ENCODE assay signal across 8 cellular contexts in genomic region chr5:142977363-142978051, GRCh38.
A peak's percentile ranks its signal among the peaks of the same experiment; 100 is the strongest.
DNase-seq lines count a peak whose midpoint lies in the region; ATAC-seq and TF ChIP-seq lines count a peak whose summit lies in the region.

No MANE protein-coding gene starts in this region.

- CTCF ChIA-PET in A673 (lab: Charles Lee): no interaction called here

- H3K4me1 ChIP-seq in A673 (ENCODE audit: insufficient read depth, low read length, poor library complexity, severe bottlenecking): peaks cover 38% of the 10 kb centered on the region
- peaks cover 15 to 34% (median 16%) of the 10 kb centered on the region in 4 donors for H3K4me1 ChIP-seq in stomach

- BruUV-seq in A673 (replicated peaks; lab: Mats Ljungman, UMichigan): no TSS peak

- WGBS in stomach, 5 donors: 75 to 86% (median 80%) methylated on average over 8 of the region's 8 CpGs

- no peak for TF ChIP-seq EP300 in stomach (IDR thresholded peaks at IDR 0.05)

- DNase-seq in A673 (ENCODE audit: low spot score) (peak; percentile 58), HS-27A (ENCODE audit: low read depth) (peak; percentile 55), epithelial cell of proximal tubule (ENCODE audit: low read depth) (peak; percentile 78), stomach (no peak), NCI-H2196 (lab: John Stamatoyannopoulos, UW; ENCODE audit: unreplicated experiment) (no peak)
- DNase-seq in activated CD4-positive, alpha-beta T cell treated with anti-CD3 and anti-CD28 coated beads for 48 hours: peak; percentile 41
- DNase-seq in stimulated activated CD8-positive, alpha-beta memory T cell treated with anti-CD3 and anti-CD28 coated beads, Interleukin-4, amount 100 ng/mL, for 48 hours: peak; percentile 50

- H3K4me3 ChIP-seq in A673 (ENCODE audit: low read depth, low read length, poor library complexity, severe bottlenecking): no peak overlapping the region
- no peak overlapping the region for H3K4me3 ChIP-seq in epithelial cell of proximal tubule (ENCODE audit: low read depth, low read length)
- no peak overlapping the region for H3K4me3 ChIP-seq in stomach

- ATAC-seq in GM19351 (IDR thresholded peaks at IDR 0.05; ENCODE audit: unreplicated experiment): peak; percentile 89

- no peak for TF ChIP-seq CTCF in A673 (conservative IDR thresholded peaks at IDR 0.05; ENCODE audit: low read depth, low read length)
- no peak for TF ChIP-seq CTCF in epithelial cell of proximal tubule (conservative IDR thresholded peaks at IDR 0.05; ENCODE audit: low read depth, low read length)
- TF ChIP-seq CTCF in stomach (IDR thresholded peaks at IDR 0.05): no peak

- H3K9me3 ChIP-seq in A673 (ENCODE audit: low read depth, low read length, poor library complexity, severe bottlenecking): no peaks in the 10 kb centered on the region
- H3K9me3 ChIP-seq in stomach: no peaks in the 10 kb centered on the region

- no peak for TF ChIP-seq POLR2A in stomach (IDR thresholded peaks at IDR 0.05)

- POLR2A ChIA-PET in A673 (lab: Charles Lee; ENCODE audit: low non-redundant PET): interaction anchor here (0.6 kb wide), 1 partner anchor 54 kb away, joined by 7 read pairs; no protein-coding TSS in a partner anchor

- no peaks in the 10 kb centered on the region for H3K27me3 ChIP-seq in A673 (replicated peaks; ENCODE audit: insufficient read depth, low read depth, low read length, poor library complexity)
- H3K27me3 ChIP-seq in stomach: no peaks in the 10 kb centered on the region

- H3K36me3 ChIP-seq in A673 (ENCODE audit: insufficient read depth, low read length, poor library complexity, severe bottlenecking) (no peaks in the 10 kb centered on the region), stomach (no peaks in the 10 kb centered on the region)

- H3K27ac ChIP-seq in A673 (ENCODE audit: low read depth, low read length, poor library complexity, severe bottlenecking) (no peak overlapping the region), stomach (peak overlapping the region in 2 of 5 donors; percentile 27 to 50)

- intact Hi-C loops in A673 (cut with micrococcal nuclease; ENCODE audit: unreplicated experiment) (no loop called here), stomach (cut with DNase I; ENCODE audit: low total_unique reads) (no loop called here)

Comparison
In these comparisons a context has a peak if more than half of its experiments do, and no peak if none do; other contexts are left out.
1. DNase-seq: peak in A673 (single experiment), HS-27A (single experiment), activated CD4-positive, alpha-beta T cell treated with anti-CD3 and anti-CD28 coated beads for 48 hours (single experiment), epithelial cell of proximal tubule (single experiment) and stimulated activated CD8-positive, alpha-beta memory T cell treated with anti-CD3 and anti-CD28 coated beads, Interleukin-4, amount 100 ng/mL, for 48 hours (single experiment); none in stomach (single experiment) and NCI-H2196 (single experiment).